In genomic region chr17:59627269-59627668, GRCh38 we compare ENCODE assay signal across 15 cellular contexts. TPM values are rescaled to one million over a fixed set of nuclear protein-coding genes. Genes with fewer than 3 reads are reported as not detected.
A peak's percentile ranks its signal among the peaks of the same experiment; 100 is the strongest.
DNase-seq lines count a peak whose midpoint lies in the region; ATAC-seq and TF ChIP-seq lines count a peak whose summit lies in the region.
"Had no signal": no experiment of that assay in that cellular context is flagged by ENCODE, and none has a peak within 500 bp of the region (broad histone marks: within the 10 kb centered on the region; RNA-seq: fewer than 3 reads in every experiment).

No MANE protein-coding gene starts in this region.

- H4K20me1 ChIP-seq in hepatocyte (ENCODE audit: insufficient read depth, poor library complexity, severe bottlenecking) = peaks cover 100% of the 10 kb centered on the region

- H3K27me3 ChIP-seq in hepatocyte = no peaks in the 10 kb centered on the region
- H3K27me3 ChIP-seq: colonic mucosa had no signal

- H3K27me3 Mint-ChIP-seq in natural killer cell (ENCODE audit: low read depth in 2 of 2) = no peaks in the 10 kb centered on the region
- H3K27me3 Mint-ChIP-seq in natural killer cell treated with Interleukin-12 subunit alpha and Interleukin-12 subunit beta and Interleukin-15 and Interleukin-18, amount 100 ng/mL, for 72 hours = no peaks in the 10 kb centered on the region

- peak overlapping the region; percentile 4 to 74 for H3K27ac Mint-ChIP-seq in natural killer cell
- H3K27ac Mint-ChIP-seq in natural killer cell treated with Interleukin-12 subunit alpha and Interleukin-12 subunit beta and Interleukin-15 and Interleukin-18, amount 100 ng/mL, for 72 hours = peak overlapping the region in 1 of 2 donors; percentile 12
- H3K27ac Mint-ChIP-seq: GM23338 had no signal

- WGBS in hepatocyte (ENCODE audit: low lambda C conversion rate, missing lambda C conversion rate) = 93% methylated on average over 3 of the region's 3 CpGs

- TF ChIP-seq CTCF in natural killer cell (IDR thresholded peaks at IDR 0.05) (no peak), VCaP (conservative IDR thresholded peaks at IDR 0.05) (no peak), hepatocyte (IDR thresholded peaks at IDR 0.05; ENCODE audit: poor library complexity) (no peak), GM20000 (IDR thresholded peaks at IDR 0.05; ENCODE audit: extremely low read depth, missing control alignments) (no peak)

- no peak overlapping the region for H2AFZ ChIP-seq in hepatocyte
- H2AFZ ChIP-seq: GM23338 had no signal

- H3K4me2 ChIP-seq in hepatocyte = peak overlapping the region; percentile 43
- H3K4me2 ChIP-seq: GM23338 had no signal

- H3K9me3 ChIP-seq in hepatocyte (ENCODE audit: low read depth) = no peaks in the 10 kb centered on the region
- H3K9me3 ChIP-seq: colonic mucosa, prostate gland had no signal

- H3K9me2 ChIP-seq in hepatocyte (replicated peaks; ENCODE audit: insufficient read depth) = no peaks in the 10 kb centered on the region

- H3K4me1 Mint-ChIP-seq in natural killer cell = peaks cover 62 to 68% of the 10 kb centered on the region in 2 donors
- peaks cover 41 to 53% of the 10 kb centered on the region in 2 donors for H3K4me1 Mint-ChIP-seq in natural killer cell treated with Interleukin-12 subunit alpha and Interleukin-12 subunit beta and Interleukin-15 and Interleukin-18, amount 100 ng/mL, for 72 hours (ENCODE audit: low read depth in 2 of 2)

- H3K36me3 Mint-ChIP-seq in natural killer cell = no peaks in the 10 kb centered on the region
- H3K36me3 Mint-ChIP-seq in natural killer cell treated with Interleukin-12 subunit alpha and Interleukin-12 subunit beta and Interleukin-15 and Interleukin-18, amount 100 ng/mL, for 72 hours = peaks cover 4% of the 10 kb centered on the region

- peaks cover 100% of the 10 kb centered on the region for H3K79me2 ChIP-seq in hepatocyte

- no peak for TF ChIP-seq POLR2A in erythroblast (IDR thresholded peaks at IDR 0.05; ENCODE audit: low read length)

- no peak for DNase-seq in natural killer cell
- DNase-seq in natural killer cell treated with Interleukin-12 subunit alpha and Interleukin-12 subunit beta and Interleukin-15 and Interleukin-18, amount 100 ng/mL, for 72 hours (ENCODE audit: low spot score) = no peak
- DNase-seq in hepatocyte (ENCODE audit: low spot score) = no peak
- DNase-seq in GOT3 (lab: John Stamatoyannopoulos, UW) = no peak
- no peak for DNase-seq in GM20000 (ENCODE audit: low spot score)
- DNase-seq in retina = no peak
- DNase-seq in erythroblast (lab: John Stamatoyannopoulos, UW) = no peak
- DNase-seq: colonic mucosa, NCI-H1048, SHP77 treated with DMSO at 0.1 percent for 48 hours, T1000 had no signal

- no peak overlapping the region for H3K4me3 ChIP-seq in hepatocyte
- H3K4me3 ChIP-seq: colonic mucosa, GM23338, prostate gland had no signal

- H3K36me3 ChIP-seq in hepatocyte (replicated peaks; ENCODE audit: insufficient read depth, low read depth) = no peaks in the 10 kb centered on the region
- H3K36me3 ChIP-seq: colonic mucosa, prostate gland had no signal

- H3K4me1 ChIP-seq in hepatocyte (ENCODE audit: insufficient read depth) = peaks cover 36% of the 10 kb centered on the region

- peak overlapping the region; percentile 60 for H3K27ac ChIP-seq in VCaP
- peak overlapping the region; percentile 29 for H3K27ac ChIP-seq in hepatocyte

- intact Hi-C loops in natural killer cell (cut with micrococcal nuclease) = no loop called here

- no peaks in the 10 kb centered on the region for H3K9me3 Mint-ChIP-seq in natural killer cell
- no peaks in the 10 kb centered on the region for H3K9me3 Mint-ChIP-seq in natural killer cell treated with Interleukin-12 subunit alpha and Interleukin-12 subunit beta and Interleukin-15 and Interleukin-18, amount 100 ng/mL, for 72 hours
- H3K9me3 Mint-ChIP-seq: activated T-helper 2 cell treated with anti-CD3 and anti-CD28 coated beads, Interferon-gamma antibody, Interleukin-2, Interleukin-4, amounts not matched to agents 10 μg/mL and 5 μg/mL and 100 μg/mL, durations not matched to agents 14 hours and 24 hours and 36 hours; GM23338 had no signal

- H3K4me3 Mint-ChIP-seq in natural killer cell = no peak overlapping the region
- H3K4me3 Mint-ChIP-seq in natural killer cell treated with Interleukin-12 subunit alpha and Interleukin-12 subunit beta and Interleukin-15 and Interleukin-18, amount 100 ng/mL, for 72 hours = no peak overlapping the region
- H3K4me3 Mint-ChIP-seq: GM23338 had no signal

- no peak for ATAC-seq in natural killer cell
- no peak for ATAC-seq in natural killer cell treated with Interleukin-12 subunit alpha and Interleukin-12 subunit beta and Interleukin-15 and Interleukin-18, amount 100 ng/mL, for 72 hours
- ATAC-seq: GM23338 had no signal

RNA-seq across cellular contexts. Expression of gene CLTC, which starts 7.6 kb away (rescaled TPM):
- total RNA-seq in natural killer cell = 100 to 1,000 TPM; 116 to 127 (median 117) TPM
- 100 to 1,000 TPM; 175 to 211 TPM for total RNA-seq in natural killer cell treated with Interleukin-12 subunit alpha and Interleukin-12 subunit beta and Interleukin-15 and Interleukin-18, amount 100 ng/mL, for 72 hours
- 342 and 356 TPM in 2 replicates for total RNA-seq in hepatocyte
- 90.6 and 98.5 TPM in 2 replicates for polyA plus RNA-seq in hepatocyte
